ENCODE assay signal across 11 cellular contexts in the genomic region with DNA sequence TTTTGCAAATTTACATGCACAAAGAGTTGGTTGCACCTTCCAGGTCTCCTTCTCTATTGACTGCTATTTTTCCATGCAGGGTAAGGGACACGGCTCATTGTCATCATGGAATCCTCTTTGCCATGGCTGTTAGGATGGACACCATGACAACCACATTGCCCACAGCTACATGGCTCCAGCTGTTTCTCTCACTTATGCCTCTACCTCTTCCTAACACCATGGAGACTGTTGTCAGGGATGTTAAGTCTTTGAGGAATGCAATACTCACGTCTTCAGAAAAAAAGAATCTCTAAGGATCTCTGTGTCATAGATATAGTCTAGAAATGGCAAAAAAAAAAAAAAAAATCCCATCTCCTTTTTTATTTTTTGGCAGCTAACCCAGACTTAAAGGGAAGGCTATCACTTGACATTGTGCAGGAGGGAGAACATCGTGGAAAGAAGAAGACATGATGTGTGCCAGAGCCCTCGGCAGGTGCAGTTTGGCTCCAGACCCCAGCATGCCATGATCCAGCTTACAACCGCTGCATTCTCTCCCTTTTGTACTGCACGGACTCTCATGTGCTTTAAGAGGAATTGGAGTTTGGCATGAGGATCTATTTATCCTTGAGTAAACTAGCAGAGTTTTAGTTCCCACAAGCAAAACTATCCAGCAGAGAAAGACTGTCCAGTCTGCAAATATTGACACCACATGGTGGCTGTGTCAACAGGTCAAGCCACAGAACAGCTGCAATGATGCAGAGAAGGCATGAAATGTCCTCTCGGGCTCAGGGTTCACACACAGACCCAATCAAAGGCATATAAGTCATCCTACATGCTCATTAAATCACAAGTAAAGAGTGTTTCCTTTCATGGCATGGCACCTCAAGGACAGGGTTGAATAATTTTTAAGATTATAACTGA.
A peak's percentile ranks its signal among the peaks of the same experiment; 100 is the strongest.
DNase-seq lines count a peak whose midpoint lies in the region; ATAC-seq and TF ChIP-seq lines count a peak whose summit lies in the region.
"Had no signal": no experiment of that assay in that cellular context is flagged by ENCODE, and none has a peak within 500 bp of the region (broad histone marks: within the 10 kb centered on the region; RNA-seq: fewer than 3 reads in every experiment).

No MANE protein-coding gene starts in this region.

- intact Hi-C loops in heart right ventricle (cut with DNase I) = no loop called here
- intact Hi-C loops in left ventricle myocardium inferior (cut with micrococcal nuclease) = no loop called here
- intact Hi-C loops in body of pancreas (cut with DNase I) = no loop called here
- intact Hi-C loops in right lobe of liver (cut with DNase I) = no loop called here
- intact Hi-C loops in PC-3 (cut with micrococcal nuclease) = no loop called here

- H3K4me1 Mint-ChIP-seq in type B pancreatic cell (ENCODE audit: unreplicated experiment) = peaks cover 18% of the 10 kb centered on the region
- H3K4me1 Mint-ChIP-seq: H9 had no signal

- ATAC-seq in heart right ventricle (peak in 6 of 8 donors; percentile 19 to 74 (median 48)), body of pancreas (peak; percentile 85), right lobe of liver (peak; percentile 99 to 100 (median 99)), PC-3 (no peak)

- whole genome bisulfite sequencing in heart right ventricle, 2 donors = 50 to 53% methylated on average over 7 of the region's 7 CpGs
- 14 to 20% methylated on average over 7 of the region's 7 CpGs for WGBS in body of pancreas, 2 donors
- WGBS in right lobe of liver (ENCODE audit: insufficient coverage, low coverage, low lambda C conversion rate, missing lambda C conversion rate) = 19% methylated on average over 6 of the region's 7 CpGs

- H2AFZ ChIP-seq in PC-3 (ENCODE audit: low read length) = no peak overlapping the region

- CTCF ChIA-PET in PC-3 (lab: Charles Lee) = no interaction called here

- H4K20me1 ChIP-seq in PC-3 (ENCODE audit: low read length) = no peaks in the 10 kb centered on the region

- no peaks in the 10 kb centered on the region for H3K9me3 Mint-ChIP-seq in type B pancreatic cell

- H3K4me2 ChIP-seq in PC-3 (ENCODE audit: low read length) = no peak overlapping the region

- DNase-seq in heart right ventricle (no peak), left ventricle myocardium inferior (no peak), body of pancreas (peak; percentile 16 to 63 (median 40)), right lobe of liver (peak; percentile 32 to 76 (median 66)), type B pancreatic cell (ENCODE audit: extremely low spot score, unreplicated experiment) (no peak), PC-3 (no peak), SW480 (ENCODE audit: low spot score) (no peak)
- DNase-seq in activated CD4-positive, CD25-positive, alpha-beta regulatory T cell (lab: John Stamatoyannopoulos, UW) = no peak
- DNase-seq: H9, OCI-M1 had no signal

- TF ChIP-seq POLR2A in body of pancreas (IDR thresholded peaks at IDR 0.05) (no peak), right lobe of liver (IDR thresholded peaks at IDR 0.05) (no peak)

- H3K4me3 ChIP-seq in heart right ventricle (no peak overlapping the region), left ventricle myocardium inferior (no peak overlapping the region), body of pancreas (no peak overlapping the region), right lobe of liver (no peak overlapping the region), PC-3 (ENCODE audit: low read length) (no peak overlapping the region)
- H3K4me3 ChIP-seq: ascending aorta had no signal

- POLR2A ChIA-PET in PC-3 (lab: Charles Lee; ENCODE audit: unreplicated experiment) = no interaction called here

- H3K27me3 Mint-ChIP-seq in type B pancreatic cell = no peaks in the 10 kb centered on the region

- no peaks in the 10 kb centered on the region for H3K9me2 ChIP-seq in PC-3 (replicated peaks; ENCODE audit: low read length)

- no peaks in the 10 kb centered on the region for H3K36me3 Mint-ChIP-seq in type B pancreatic cell

- H3K27me3 ChIP-seq in heart right ventricle = peaks cover 0 to 8% (median 0%) of the 10 kb centered on the region in 7 donors
- H3K27me3 ChIP-seq in left ventricle myocardium inferior (ENCODE audit: low read depth) = peaks cover 20% of the 10 kb centered on the region
- H3K27me3 ChIP-seq in body of pancreas = no peaks in the 10 kb centered on the region
- no peaks in the 10 kb centered on the region for H3K27me3 ChIP-seq in right lobe of liver
- H3K27me3 ChIP-seq in PC-3 (ENCODE audit: low read length) = no peaks in the 10 kb centered on the region
- H3K27me3 ChIP-seq: ascending aorta had no signal

- no peaks in the 10 kb centered on the region for H3K79me2 ChIP-seq in PC-3 (ENCODE audit: low read length)

- H3F3A ChIP-seq in PC-3 (ENCODE audit: low read length, unreplicated experiment) = no peaks in the 10 kb centered on the region

- no peaks in the 10 kb centered on the region for H3K9me3 ChIP-seq in heart right ventricle
- H3K9me3 ChIP-seq in left ventricle myocardium inferior (replicated peaks) = no peaks in the 10 kb centered on the region
- no peaks in the 10 kb centered on the region for H3K9me3 ChIP-seq in body of pancreas
- H3K9me3 ChIP-seq in right lobe of liver = no peaks in the 10 kb centered on the region
- no peaks in the 10 kb centered on the region for H3K9me3 ChIP-seq in PC-3 (ENCODE audit: low read length)
- H3K9me3 ChIP-seq: ascending aorta had no signal

- BruUV-seq in PC-3 (replicated peaks; lab: Mats Ljungman, UMichigan) = no TSS peak

- no peak for TF ChIP-seq CTCF in heart right ventricle (IDR thresholded peaks at IDR 0.05)
- no peak for TF ChIP-seq CTCF in left ventricle myocardium inferior (IDR thresholded peaks at IDR 0.05; ENCODE audit: borderline replicate concordance)
- TF ChIP-seq CTCF in body of pancreas (IDR thresholded peaks at IDR 0.05) = no peak
- no peak for TF ChIP-seq CTCF in right lobe of liver (IDR thresholded peaks at IDR 0.05)
- TF ChIP-seq CTCF in type B pancreatic cell (conservative IDR thresholded peaks at IDR 0.05) = no peak
- TF ChIP-seq CTCF in PC-3 (conservative IDR thresholded peaks at IDR 0.05; ENCODE audit: low read depth, low read length) = no peak

- peaks cover 0 to 5% (median 0%) of the 10 kb centered on the region in 9 donors for H3K4me1 ChIP-seq in heart right ventricle
- no peaks in the 10 kb centered on the region for H3K4me1 ChIP-seq in left ventricle myocardium inferior
- H3K4me1 ChIP-seq in body of pancreas = peaks cover 16% of the 10 kb centered on the region
- peaks cover 0 to 5% (median 0%) of the 10 kb centered on the region in 4 donors for H3K4me1 ChIP-seq in right lobe of liver
- peaks cover 3% of the 10 kb centered on the region; the same call in 1 of the 2 replicates for H3K4me1 ChIP-seq in PC-3 (ENCODE audit: insufficient read depth, low read length)
- H3K4me1 ChIP-seq: ascending aorta had no signal

- H3K27ac Mint-ChIP-seq in type B pancreatic cell = no peak overlapping the region
- H3K27ac Mint-ChIP-seq: H9 had no signal

- no peak overlapping the region for H3K9ac ChIP-seq in PC-3 (ENCODE audit: low read length)

- no peak overlapping the region for H3K27ac ChIP-seq in heart right ventricle
- no peak overlapping the region for H3K27ac ChIP-seq in left ventricle myocardium inferior (replicated peaks)
- peak overlapping the region in 3 of 4 donors; percentile 27 to 44 (median 32) for H3K27ac ChIP-seq in body of pancreas
- no peak overlapping the region for H3K27ac ChIP-seq in right lobe of liver
- no peak overlapping the region for H3K27ac ChIP-seq in PC-3 (ENCODE audit: low read length)
- H3K27ac ChIP-seq: ascending aorta had no signal

- peak overlapping the region; percentile 4 for H3K4me3 Mint-ChIP-seq in type B pancreatic cell
- H3K4me3 Mint-ChIP-seq: H9 had no signal

- H3K36me3 ChIP-seq in heart right ventricle (no peaks in the 10 kb centered on the region), left ventricle myocardium inferior (no peaks in the 10 kb centered on the region), body of pancreas (replicated peaks in 1 of 2; ENCODE audit: insufficient read depth in 1 of 2, low read depth in 2 of 2) (no peaks in the 10 kb centered on the region), right lobe of liver (no peaks in the 10 kb centered on the region), PC-3 (ENCODE audit: low read depth, low read length) (no peaks in the 10 kb centered on the region)
- H3K36me3 ChIP-seq: ascending aorta had no signal

Comparison
In these comparisons a context has a peak if more than half of its experiments do, and no peak if none do; other contexts are left out.
1. DNase-seq: peak in body of pancreas (4 of 4) and right lobe of liver (3 of 3); none in heart right ventricle (0 of 2), left ventricle myocardium inferior (single experiment), type B pancreatic cell (single experiment), PC-3 (single experiment), SW480 (single experiment) and activated CD4-positive, CD25-positive, alpha-beta regulatory T cell (0 of 4).
2. H3K27ac ChIP-seq: peak in body of pancreas (3 of 4); none in heart right ventricle (0 of 10), left ventricle myocardium inferior (single experiment), right lobe of liver (0 of 3) and PC-3 (single experiment).